ENCODE assay signal across 9 cellular contexts in the genomic region with DNA sequence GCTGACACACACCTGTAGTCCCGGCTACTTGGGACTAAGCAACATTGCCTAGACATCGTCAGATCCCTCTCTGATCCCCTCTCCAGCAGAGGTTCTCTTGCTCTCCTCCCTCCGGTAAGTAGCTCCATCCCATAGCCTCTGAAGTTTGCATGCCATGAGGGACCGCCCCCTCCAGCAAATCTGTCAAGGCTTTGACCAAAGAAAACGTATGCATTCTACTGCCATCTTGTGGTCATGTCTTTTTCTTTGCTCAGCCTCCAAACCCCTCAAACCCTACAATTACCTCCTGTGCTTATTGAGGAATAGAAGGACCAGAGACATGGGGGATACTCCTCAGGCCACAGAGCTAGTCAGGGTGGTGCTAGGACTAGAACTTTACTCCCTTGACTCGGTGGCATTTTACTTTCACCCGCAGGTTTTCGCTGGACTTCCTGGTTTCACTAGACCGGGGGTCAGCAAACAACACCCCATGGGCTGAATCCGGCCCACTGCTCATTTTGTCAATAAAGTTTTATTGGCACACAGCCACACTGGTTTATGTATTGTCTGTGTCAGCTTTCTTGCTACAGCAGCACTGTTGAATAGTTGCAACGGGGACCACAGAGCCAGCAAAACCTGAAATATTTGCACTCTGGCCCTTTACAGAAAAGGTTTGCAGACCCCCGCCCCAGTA.
DNase-seq lines count a peak whose midpoint lies in the region; TF ChIP-seq lines count a peak whose summit lies in the region.
"Had no signal": no experiment of that assay in that cellular context is flagged by ENCODE, and none has a peak within 500 bp of the region (broad histone marks: within the 10 kb centered on the region; RNA-seq: fewer than 3 reads in every experiment).

No MANE protein-coding gene starts in this region.

- H3K27me3 Mint-ChIP-seq in activated CD4-positive, alpha-beta T cell treated with anti-CD3 and anti-CD28 coated beads, Interleukin-2, amount 10 ng/mL, durations not matched to agents 24 days and 14 days: no peaks in the 10 kb centered on the region
- H3K27me3 Mint-ChIP-seq: CD4-positive, CD25-positive, alpha-beta regulatory T cell had no signal

- H3K36me3 Mint-ChIP-seq in activated CD4-positive, alpha-beta T cell treated with anti-CD3 and anti-CD28 coated beads, Interleukin-2, amount 10 ng/mL, durations not matched to agents 24 days and 14 days (ENCODE audit: low read depth): no peaks in the 10 kb centered on the region
- H3K36me3 Mint-ChIP-seq: CD4-positive, CD25-positive, alpha-beta regulatory T cell had no signal

- H3K4me3 ChIP-seq in retinal pigment epithelial cell (ENCODE audit: low read length): no peak overlapping the region

- no peaks in the 10 kb centered on the region for H3K4me1 Mint-ChIP-seq in activated CD4-positive, alpha-beta T cell treated with anti-CD3 and anti-CD28 coated beads, Interleukin-2, amount 10 ng/mL, durations not matched to agents 24 days and 14 days

- intact Hi-C loops in activated CD4-positive, alpha-beta T cell treated with anti-CD3 and anti-CD28 coated beads, Interleukin-2, amount 10 ng/mL, durations not matched to agents 24 days and 14 days (cut with micrococcal nuclease): no loop called here

- DNase-seq in activated CD4-positive, alpha-beta T cell treated with anti-CD3 and anti-CD28 coated beads, Interleukin-2, amount 10 ng/mL, durations not matched to agents 24 days and 14 days: peak; percentile 60
- no peak for DNase-seq in activated CD4-positive, alpha-beta T cell treated with anti-CD3 and anti-CD28 coated beads for 1 hour
- DNase-seq in NAMALWA (ENCODE audit: low spot score): peak; percentile 90
- peak; percentile 89 to 93 for DNase-seq in SHP77 (lab: John Stamatoyannopoulos, UW)
- DNase-seq in fibroblast of the conjunctiva (ENCODE audit: low read depth): peak; percentile 47
- no peak for DNase-seq in retinal pigment epithelial cell (ENCODE audit: low read depth)
- DNase-seq in activated CD8-positive, alpha-beta memory T cell treated with anti-CD3 and anti-CD28 coated beads, Interleukin-2, amount 50 U/mL, for 48 hours: no peak
- DNase-seq in stimulated activated naive CD4-positive, alpha-beta T cell treated with Interleukin-2 at 50 U/mL for 16 hours (lab: John Stamatoyannopoulos, UW): no peak

- H3K9me3 Mint-ChIP-seq in activated CD4-positive, alpha-beta T cell treated with anti-CD3 and anti-CD28 coated beads, Interleukin-2, amount 10 ng/mL, durations not matched to agents 24 days and 14 days: peaks cover 7% of the 10 kb centered on the region

- TF ChIP-seq CTCF in retinal pigment epithelial cell (conservative IDR thresholded peaks at IDR 0.05; ENCODE audit: low read depth, low read length): peak; percentile 43

- H3K27ac Mint-ChIP-seq in activated CD4-positive, alpha-beta T cell treated with anti-CD3 and anti-CD28 coated beads, Interleukin-2, amount 10 ng/mL, durations not matched to agents 24 days and 14 days: no peak overlapping the region
- H3K27ac Mint-ChIP-seq: CD4-positive, CD25-positive, alpha-beta regulatory T cell had no signal

- H3K4me3 Mint-ChIP-seq in activated CD4-positive, alpha-beta T cell treated with anti-CD3 and anti-CD28 coated beads, Interleukin-2, amount 10 ng/mL, durations not matched to agents 24 days and 14 days: no peak overlapping the region
- H3K4me3 Mint-ChIP-seq: CD4-positive, CD25-positive, alpha-beta regulatory T cell had no signal

Comparison
In these comparisons a context has a peak if more than half of its experiments do, and no peak if none do; other contexts are left out.
1. DNase-seq: peak in activated CD4-positive, alpha-beta T cell treated with anti-CD3 and anti-CD28 coated beads, Interleukin-2, amount 10 ng/mL, durations not matched to agents 24 days and 14 days (single experiment), NAMALWA (single experiment), SHP77 (2 of 2) and fibroblast of the conjunctiva (single experiment); none in activated CD4-positive, alpha-beta T cell treated with anti-CD3 and anti-CD28 coated beads for 1 hour (single experiment), retinal pigment epithelial cell (single experiment), activated CD8-positive, alpha-beta memory T cell treated with anti-CD3 and anti-CD28 coated beads, Interleukin-2, amount 50 U/mL, for 48 hours (single experiment) and stimulated activated naive CD4-positive, alpha-beta T cell treated with Interleukin-2 at 50 U/mL for 16 hours (single experiment).